19 cellular contexts compared by ENCODE assay signal in the genomic region with DNA sequence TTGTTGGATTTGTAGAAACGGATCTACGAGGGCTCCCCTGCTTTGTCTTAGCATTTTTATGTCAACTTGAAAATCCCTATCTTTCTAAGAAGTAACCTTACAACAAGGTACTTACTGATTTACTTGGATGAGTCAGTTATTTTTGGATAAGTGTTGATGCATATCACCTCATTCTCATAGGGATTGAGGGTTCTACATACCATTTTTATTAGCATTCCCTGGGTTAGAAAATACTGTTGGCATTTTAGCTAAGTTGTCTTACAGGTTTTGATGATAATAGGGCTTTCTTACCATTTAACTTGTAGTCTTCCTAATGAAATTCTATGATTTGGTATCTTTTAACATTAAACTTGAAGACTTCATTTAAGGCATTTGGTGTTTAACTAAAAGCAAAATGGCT.
DNase-seq lines count a peak whose midpoint lies in the region; ATAC-seq, FAIRE-seq and TF ChIP-seq lines count a peak whose summit lies in the region.
"Had no signal": no experiment of that assay in that cellular context is flagged by ENCODE, and none has a peak within 500 bp of the region (broad histone marks: within the 10 kb centered on the region; RNA-seq: fewer than 3 reads in every experiment).

No MANE protein-coding gene starts in this region.

- no peaks in the 10 kb centered on the region for H3K9me3 ChIP-seq in BLaER1 treated with 17β-estradiol and CSF1 and Interleukin-3, amounts not matched to agents 10 nM and 100 nM (replicated peaks in 1 of 11)
- H3K9me3 ChIP-seq in CD4-positive, alpha-beta T cell (ENCODE audit: control insufficient read depth, low read length): no peaks in the 10 kb centered on the region
- H3K9me3 ChIP-seq in Loucy (ENCODE audit: insufficient read depth, low read depth, low read length) (no peaks in the 10 kb centered on the region), heart right ventricle (no peaks in the 10 kb centered on the region), right cardiac atrium (ENCODE audit: control insufficient read depth, low read length) (no peaks in the 10 kb centered on the region)
- H3K9me3 ChIP-seq: thoracic aorta had no signal

- CTCF ChIA-PET in CD4-positive, alpha-beta T cell (lab: Charles Lee): interaction anchor here (0.9 to 3.8 kb wide), 6 partner anchors 42 to 361 kb away, joined by 3 to 24 read pairs (median 5); partner anchors contain the start of gene ITGA4

- H3K36me3 ChIP-seq in BLaER1 treated with 17β-estradiol and CSF1 and Interleukin-3, amounts not matched to agents 10 nM and 100 nM: no peaks in the 10 kb centered on the region
- H3K36me3 ChIP-seq in Loucy (ENCODE audit: insufficient read depth, low read length): no peaks in the 10 kb centered on the region
- H3K36me3 ChIP-seq in bronchial epithelial cell (ENCODE audit: control insufficient read depth, insufficient read depth, low read length): no peaks in the 10 kb centered on the region
- no peaks in the 10 kb centered on the region for H3K36me3 ChIP-seq in heart right ventricle
- H3K36me3 ChIP-seq: thoracic aorta had no signal

- H3K4me1 ChIP-seq in BLaER1 treated with 17β-estradiol and CSF1 and Interleukin-3, amounts not matched to agents 10 nM and 100 nM: peaks cover 17 to 35% (median 30%) of the 10 kb centered on the region in 10 experiments
- H3K4me1 ChIP-seq in Loucy (ENCODE audit: insufficient read depth, low read length, poor library complexity, severe bottlenecking) (peaks cover 36% of the 10 kb centered on the region), heart right ventricle (peaks cover 0 to 19% (median 0%) of the 10 kb centered on the region in 9 donors), right cardiac atrium (ENCODE audit: control insufficient read depth, insufficient read depth, low read length) (no peaks in the 10 kb centered on the region)

- no peaks in the 10 kb centered on the region for H3K27me3 ChIP-seq in BLaER1 treated with 17β-estradiol and CSF1 and Interleukin-3, amounts not matched to agents 10 nM and 100 nM
- no peaks in the 10 kb centered on the region for H3K27me3 ChIP-seq in CD4-positive, alpha-beta T cell (ENCODE audit: control insufficient read depth, insufficient read depth, low read length)
- H3K27me3 ChIP-seq in Loucy (ENCODE audit: insufficient read depth, low read length, poor library complexity, severe bottlenecking) (no peaks in the 10 kb centered on the region), bronchial epithelial cell (ENCODE audit: control insufficient read depth, insufficient read depth, low read length) (no peaks in the 10 kb centered on the region), heart right ventricle (no peaks in the 10 kb centered on the region), right cardiac atrium (ENCODE audit: control insufficient read depth, insufficient read depth) (peaks cover 4% of the 10 kb centered on the region)

- H3K4me2 ChIP-seq in BLaER1 treated with 17β-estradiol and CSF1 and Interleukin-3, amounts not matched to agents 10 nM and 100 nM: peak overlapping the region in 9 of 11 experiments; percentile 35 to 68 (median 52); a peak in 15 of 22 replicates
- peak overlapping the region; percentile 34 for H3K4me2 ChIP-seq in Loucy (ENCODE audit: low read depth, low read length, poor library complexity, severe bottlenecking)

- FAIRE-seq in bronchial epithelial cell (lab: Jason Lieb, UNC): no peak

- H3K9me3 Mint-ChIP-seq in CD4-positive, alpha-beta T cell: no peaks in the 10 kb centered on the region
- H3K9me3 Mint-ChIP-seq: H9 had no signal

- H3K4me1 Mint-ChIP-seq in CD4-positive, alpha-beta T cell (ENCODE audit: low read depth): peaks cover 43% of the 10 kb centered on the region

- TF ChIP-seq CTCF in CD4-positive, alpha-beta T cell (IDR thresholded peaks at IDR 0.05): no peak
- TF ChIP-seq CTCF in Loucy (conservative IDR thresholded peaks at IDR 0.05; ENCODE audit: low read length) (no peak), bronchial epithelial cell (IDR thresholded peaks at IDR 0.05; ENCODE audit: insufficient read depth, low read length, severe bottlenecking) (no peak), heart right ventricle (IDR thresholded peaks at IDR 0.05) (no peak)

- H3K9ac ChIP-seq in BLaER1 treated with 17β-estradiol and CSF1 and Interleukin-3, amounts not matched to agents 10 nM and 100 nM: peak overlapping the region in 2 of 11 experiments; percentile 5 to 31; a peak in 2 of 22 replicates
- peak overlapping the region; percentile 49 for H3K9ac ChIP-seq in Loucy (ENCODE audit: low read depth, low read length, poor library complexity, severe bottlenecking)

- H3K27me3 Mint-ChIP-seq in CD4-positive, alpha-beta T cell: no peaks in the 10 kb centered on the region
- H3K27me3 Mint-ChIP-seq: B cell had no signal

- H3K27ac ChIP-seq in BLaER1 treated with 17β-estradiol and CSF1 and Interleukin-3, amounts not matched to agents 10 nM and 100 nM: 0 out of 22 replicates have a peak overlapping the region, but pooled peaks of 1 of the 11 experiments have one; percentile 42
- H3K27ac ChIP-seq in CD4-positive, alpha-beta T cell (ENCODE audit: low read depth, low read length): no peak overlapping the region
- no peak overlapping the region for H3K27ac ChIP-seq in heart right ventricle
- no peak overlapping the region for H3K27ac ChIP-seq in right cardiac atrium (ENCODE audit: low read length)
- H3K27ac ChIP-seq: RWPE1, skin epidermis, thoracic aorta had no signal

- WGBS in heart right ventricle, 2 donors: 73 to 80% methylated on average over 2 of the region's 2 CpGs
- 72% methylated on average over 2 of the region's 2 CpGs for WGBS in right cardiac atrium

- no peak overlapping the region for H3K4me3 Mint-ChIP-seq in CD4-positive, alpha-beta T cell
- H3K4me3 Mint-ChIP-seq: B cell, H9 had no signal

- no peaks in the 10 kb centered on the region for H3K36me3 Mint-ChIP-seq in CD4-positive, alpha-beta T cell (ENCODE audit: low read depth)

- no peak overlapping the region for H3K4me3 ChIP-seq in BLaER1 treated with 17β-estradiol and CSF1 and Interleukin-3, amounts not matched to agents 10 nM and 100 nM
- H3K4me3 ChIP-seq in Loucy (ENCODE audit: low read length, poor library complexity, severe bottlenecking) (no peak overlapping the region), bronchial epithelial cell (ENCODE audit: low read depth, low read length) (no peak overlapping the region), heart right ventricle (no peak overlapping the region), right cardiac atrium (ENCODE audit: low read length) (no peak overlapping the region)
- H3K4me3 ChIP-seq: lung, skin epidermis, thoracic aorta had no signal

- H2AFZ ChIP-seq in Loucy (ENCODE audit: low read length): 0 out of 2 replicates have a peak overlapping the region, but pooled peaks have one; percentile 13

- no peaks in the 10 kb centered on the region; the same call in 1 of the 2 replicates for H3K79me2 ChIP-seq in Loucy (ENCODE audit: insufficient read depth, low read length)

- H3K27ac Mint-ChIP-seq in CD4-positive, alpha-beta T cell: peak overlapping the region; percentile 61
- H3K27ac Mint-ChIP-seq: B cell had no signal

- POLR2A ChIA-PET in CD4-positive, alpha-beta T cell (lab: Charles Lee): interaction anchor here (0.7 to 4.3 kb wide), 11 partner anchors 17 to 357 kb away, joined by 3 to 24 read pairs (median 4); partner anchors contain the start of gene ITGA4

- no peak for DNase-seq in CD4-positive, alpha-beta T cell
- peak; percentile 27 for DNase-seq in bronchial epithelial cell (ENCODE audit: low read depth)
- no peak for DNase-seq in stimulated activated CD4-positive, alpha-beta T cell treated with anti-CD3 and anti-CD28 coated beads, Interleukin-4, amount 100 ng/mL, for 4 hours
- no peak for DNase-seq in heart right ventricle
- DNase-seq in right cardiac atrium: no peak
- DNase-seq: activated CD4-positive, alpha-beta T cell treated with anti-CD3 and anti-CD28 coated beads, Interleukin-2, amount 50 U/mL, for 48 hours; activated effector memory CD4-positive, alpha-beta T cell treated with Interleukin-2 at 50 U/mL for 16 hours; anterior cingulate cortex; H9; head of caudate nucleus; NCI-H345; stimulated activated CD4-positive, alpha-beta T cell treated with anti-CD3 and anti-CD28 coated beads, Interleukin-4, amount 100 ng/mL, for 24 hours had no signal

- no peaks in the 10 kb centered on the region for H4K20me1 ChIP-seq in BLaER1 treated with 17β-estradiol and CSF1 and Interleukin-3, amounts not matched to agents 10 nM and 100 nM
- no peaks in the 10 kb centered on the region for H4K20me1 ChIP-seq in Loucy (ENCODE audit: insufficient read depth, low read length, poor library complexity, severe bottlenecking)

- no peaks in the 10 kb centered on the region for H3K9me2 ChIP-seq in Loucy (replicated peaks; ENCODE audit: low read depth, low read length)

- no peaks in the 10 kb centered on the region for H3F3A ChIP-seq in Loucy (ENCODE audit: low read depth)

- no peak for ATAC-seq in CD4-positive, alpha-beta T cell (ENCODE audit: poor library complexity)
- no peak for ATAC-seq in heart right ventricle
- ATAC-seq in right cardiac atrium: no peak

- intact Hi-C loops in CD4-positive, alpha-beta T cell (cut with DNase I, micrococcal nuclease): loop anchor here (2.0 to 10.0 kb wide), 5 partner anchors 37 to 351 kb away; partner anchors contain the start of gene ITGA4 (in 2 of the 2)
- intact Hi-C loops in heart right ventricle (cut with DNase I): loop anchor here in 9 of 10 donors (2.0 to 10.0 kb wide), 5 partner anchors 357 to 612 kb away; no protein-coding TSS in a partner anchor
- intact Hi-C loops in right cardiac atrium (cut with DNase I): loop anchor here in 2 of 4 donors (10.0 kb wide), 1 partner anchor 609 kb away; no protein-coding TSS in a partner anchor
